22 cellular contexts compared by ENCODE assay signal in genomic region chr15:80525853-80526252, GRCh38.
DNase-seq lines count a peak whose midpoint lies in the region; TF ChIP-seq lines count a peak whose summit lies in the region.
"Had no signal": no experiment of that assay in that cellular context is flagged by ENCODE, and none has a peak within 500 bp of the region (broad histone marks: within the 10 kb centered on the region; RNA-seq: fewer than 3 reads in every experiment).

No MANE protein-coding gene starts in this region.

- H3K79me1 ChIP-seq in mesenchymal stem cell (replicated peaks; ENCODE audit: low read length, poor library complexity, severe bottlenecking), result no peaks in the 10 kb centered on the region

- peaks cover 3% of the 10 kb centered on the region for H3K27me3 Mint-ChIP-seq in activated CD4-positive, alpha-beta T cell treated with anti-CD3 and anti-CD28 coated beads, Interleukin-2, amount 10 ng/mL, durations not matched to agents 24 days and 14 days

- no peak for TF ChIP-seq CTCF in vagina (IDR thresholded peaks at IDR 0.05)

- H3K23ac ChIP-seq in mesenchymal stem cell (ENCODE audit: low read length in 2 of 2), result no peak overlapping the region

- H3K9me3 Mint-ChIP-seq in activated CD4-positive, alpha-beta T cell treated with anti-CD3 and anti-CD28 coated beads, Interleukin-2, amount 10 ng/mL, durations not matched to agents 24 days and 14 days, result no peaks in the 10 kb centered on the region
- H3K9me3 Mint-ChIP-seq: CD4-positive, alpha-beta T cell; CD8-positive, alpha-beta memory T cell; H9; HFFc6 had no signal

- H3K14ac ChIP-seq in mesenchymal stem cell (ENCODE audit: low read length in 2 of 2), result no peak overlapping the region

- H3K36me3 Mint-ChIP-seq in activated CD4-positive, alpha-beta T cell treated with anti-CD3 and anti-CD28 coated beads, Interleukin-2, amount 10 ng/mL, durations not matched to agents 24 days and 14 days (ENCODE audit: low read depth), result no peaks in the 10 kb centered on the region
- H3K36me3 Mint-ChIP-seq: CD14-positive monocyte; CD8-positive, alpha-beta memory T cell had no signal

- no peak overlapping the region for H3K4me3 ChIP-seq in mesenchymal stem cell (ENCODE audit: insufficient read depth in 1 of 2, low read depth in 1 of 2, low read length in 2 of 2)
- H3K4me3 ChIP-seq in vagina, result no peak overlapping the region
- H3K4me3 ChIP-seq: A549; BLaER1 treated with 17β-estradiol and CSF1 and Interleukin-3, amounts not matched to agents 10 nM and 100 nM; GM12878; GM23248 had no signal

- H3K18ac ChIP-seq in mesenchymal stem cell (ENCODE audit: low read depth in 1 of 2, low read length in 2 of 2), result no peak overlapping the region

- intact Hi-C loops in activated CD4-positive, alpha-beta T cell treated with anti-CD3 and anti-CD28 coated beads, Interleukin-2, amount 10 ng/mL, durations not matched to agents 24 days and 14 days (cut with micrococcal nuclease), result no loop called here
- intact Hi-C loops in vagina (cut with DNase I), result no loop called here

- 100% methylated on average over 2 of the region's 2 CpGs for WGBS in mesenchymal stem cell

- no peaks in the 10 kb centered on the region for H3K27me3 ChIP-seq in mesenchymal stem cell (ENCODE audit: control insufficient read depth in 1 of 2, insufficient read depth in 1 of 2, low read length in 2 of 2)
- no peaks in the 10 kb centered on the region for H3K27me3 ChIP-seq in vagina
- H3K27me3 ChIP-seq: BE2C; BLaER1 treated with 17β-estradiol and CSF1 and Interleukin-3, amounts not matched to agents 10 nM and 100 nM had no signal

- no peak overlapping the region for H3K4me2 ChIP-seq in mesenchymal stem cell (ENCODE audit: low read length, poor library complexity, severe bottlenecking)
- H3K4me2 ChIP-seq: A549 had no signal

- TF ChIP-seq POLR2A in vagina (IDR thresholded peaks at IDR 0.05), result no peak

- DNase-seq in activated CD4-positive, alpha-beta T cell treated with anti-CD3 and anti-CD28 coated beads, Interleukin-2, amount 10 ng/mL, durations not matched to agents 24 days and 14 days, result peak; percentile 13
- no peak for DNase-seq in activated CD4-positive, alpha-beta T cell treated with anti-CD3 and anti-CD28 coated beads, Interleukin-2, amount 50 U/mL, for 48 hours
- DNase-seq in mesenchymal stem cell (no peak), vagina (ENCODE audit: extremely low spot score in 2 of 2) (no peak), NCI-H1105 (lab: John Stamatoyannopoulos, UW) (no peak)
- no peak for DNase-seq in stimulated activated CD4-positive, alpha-beta T cell treated with anti-CD3 and anti-CD28 coated beads, Interleukin-2, amount 100 ng/mL, for 24 hours
- DNase-seq: ACHN; AML-193; BE2C; CD4-positive, alpha-beta T cell; CD8-positive, alpha-beta memory T cell; DMS 273 treated with DMSO at 0.1 percent for 48 hours; DMS79; GDM1; H9 had no signal

- H2BK120ac ChIP-seq in mesenchymal stem cell (ENCODE audit: low read depth, low read length), result no peak overlapping the region

- H4K8ac ChIP-seq in mesenchymal stem cell (ENCODE audit: low read length), result no peak overlapping the region

- H3K9ac ChIP-seq in mesenchymal stem cell (ENCODE audit: low read length), result peak overlapping the region; percentile 16
- H3K9ac ChIP-seq: BLaER1 treated with 17β-estradiol and CSF1 and Interleukin-3, amounts not matched to agents 10 nM and 100 nM; GM23248 had no signal

- H3K27ac ChIP-seq in mesenchymal stem cell (ENCODE audit: low read length, poor library complexity, severe bottlenecking), result no peak overlapping the region
- H3K27ac ChIP-seq in vagina, result peak overlapping the region; percentile 29
- H3K27ac ChIP-seq: 22Rv1; A549; BLaER1 treated with 17β-estradiol and CSF1 and Interleukin-3, amounts not matched to agents 10 nM and 100 nM had no signal

- no peak overlapping the region for H2BK12ac ChIP-seq in mesenchymal stem cell (ENCODE audit: low read length in 2 of 2)

- H3K4me1 ChIP-seq in mesenchymal stem cell (ENCODE audit: control insufficient read depth, insufficient read depth, low read depth, low read length) (no peaks in the 10 kb centered on the region), vagina (peaks cover 6% of the 10 kb centered on the region)
- H3K4me1 ChIP-seq: A549, BE2C had no signal

- H3K4ac ChIP-seq in mesenchymal stem cell (ENCODE audit: low read depth in 1 of 2, low read length in 2 of 2), result no peak overlapping the region

- no peak overlapping the region for H2BK15ac ChIP-seq in mesenchymal stem cell (ENCODE audit: low read depth, poor library complexity, severe bottlenecking)

- no peak overlapping the region for H3K4me3 Mint-ChIP-seq in activated CD4-positive, alpha-beta T cell treated with anti-CD3 and anti-CD28 coated beads, Interleukin-2, amount 10 ng/mL, durations not matched to agents 24 days and 14 days
- H3K4me3 Mint-ChIP-seq: CD14-positive monocyte; CD4-positive, alpha-beta T cell; CD8-positive, alpha-beta memory T cell; H9; HFFc6 had no signal

- H3K36me3 ChIP-seq in mesenchymal stem cell (ENCODE audit: control insufficient read depth in 1 of 2, insufficient read depth in 2 of 2, low read depth in 1 of 2, low read length in 2 of 2) (peaks cover 0 to 12% of the 10 kb centered on the region in 2 experiments), vagina (no peaks in the 10 kb centered on the region)
- H3K36me3 ChIP-seq: BE2C had no signal

- H3K4me1 Mint-ChIP-seq in activated CD4-positive, alpha-beta T cell treated with anti-CD3 and anti-CD28 coated beads, Interleukin-2, amount 10 ng/mL, durations not matched to agents 24 days and 14 days, result no peaks in the 10 kb centered on the region
- H3K4me1 Mint-ChIP-seq: CD14-positive monocyte; CD8-positive, alpha-beta memory T cell; H9 had no signal

- H2AFZ ChIP-seq in mesenchymal stem cell (ENCODE audit: low read depth, low read length), result no peak overlapping the region
- H2AFZ ChIP-seq: GM23248 had no signal

- no peak overlapping the region for H2BK5ac ChIP-seq in mesenchymal stem cell (ENCODE audit: low read depth, low read length, poor library complexity, severe bottlenecking)

- H4K91ac ChIP-seq in mesenchymal stem cell (ENCODE audit: low read length), result no peak overlapping the region

- H2AK5ac ChIP-seq in mesenchymal stem cell (ENCODE audit: low read length, severe bottlenecking), result no peak overlapping the region

- H3K27ac Mint-ChIP-seq in activated CD4-positive, alpha-beta T cell treated with anti-CD3 and anti-CD28 coated beads, Interleukin-2, amount 10 ng/mL, durations not matched to agents 24 days and 14 days, result no peak overlapping the region
- H3K27ac Mint-ChIP-seq: CD4-positive, alpha-beta T cell; CD8-positive, alpha-beta memory T cell; H9; HFFc6 had no signal

- H3K9me3 ChIP-seq in mesenchymal stem cell (ENCODE audit: control insufficient read depth, low read length) (no peaks in the 10 kb centered on the region), vagina (no peaks in the 10 kb centered on the region)
- H3K9me3 ChIP-seq: A549; BE2C; BLaER1 treated with 17β-estradiol and CSF1 and Interleukin-3, amounts not matched to agents 10 nM and 100 nM had no signal
